Comparison of ENCODE assay signal across 8 cellular contexts in genomic region chr18:21739604-21740473, GRCh38. TPM values are rescaled to one million over a fixed set of nuclear protein-coding genes. Genes with fewer than 3 reads are reported as not detected.
DNase-seq lines count a peak whose midpoint lies in the region; ATAC-seq and TF ChIP-seq lines count a peak whose summit lies in the region.

No MANE protein-coding gene starts in this region.

- H3K4me1 ChIP-seq in prostate gland (replicated peaks), result no peaks in the 10 kb centered on the region

- H3K36me3 Mint-ChIP-seq in activated CD8-positive, alpha-beta memory T cell treated with anti-CD3 and anti-CD28 coated beads, Interleukin-2, amount 10 ng/mL, durations not matched to agents 7 days and 5 days, result peaks cover 28% of the 10 kb centered on the region

- TF ChIP-seq POLR2A in prostate gland (IDR thresholded peaks at IDR 0.05), result no peak

- CTCF ChIA-PET in activated CD8-positive, alpha-beta memory T cell treated with anti-CD3 and anti-CD28 coated beads, Interleukin-2, amount 10 ng/mL, durations not matched to agents 7 days and 5 days (lab: Charles Lee), result interaction anchor here (0.5 to 2.7 kb wide), 4 partner anchors 35 to 1646 kb away, joined by 3 to 15 read pairs (median 4); partner anchors contain the start of genes ABHD3, ESCO1 and SNRPD1

- WGBS in prostate gland, result 40% methylated on average over 19 of the region's 19 CpGs

- peaks cover 9% of the 10 kb centered on the region for H3K9me3 Mint-ChIP-seq in activated CD8-positive, alpha-beta memory T cell treated with anti-CD3 and anti-CD28 coated beads, Interleukin-2, amount 10 ng/mL, durations not matched to agents 7 days and 5 days (ENCODE audit: low read depth)

- ATAC-seq in activated CD8-positive, alpha-beta memory T cell treated with anti-CD3 and anti-CD28 coated beads, Interleukin-2, amount 10 ng/mL, durations not matched to agents 7 days and 5 days, result peak; percentile 1
- ATAC-seq in HG03060 (IDR thresholded peaks at IDR 0.05; ENCODE audit: low read depth, unreplicated experiment) (peak; percentile 19), SK-N-SH treated with all-trans-retinoic acid at 6 μM for 48 hours (peak; percentile 34)

- no peaks in the 10 kb centered on the region for H3K27me3 Mint-ChIP-seq in activated CD8-positive, alpha-beta memory T cell treated with anti-CD3 and anti-CD28 coated beads, Interleukin-2, amount 10 ng/mL, durations not matched to agents 7 days and 5 days

- H3K27ac Mint-ChIP-seq in activated CD8-positive, alpha-beta memory T cell treated with anti-CD3 and anti-CD28 coated beads, Interleukin-2, amount 10 ng/mL, durations not matched to agents 7 days and 5 days, result peak overlapping the region; percentile 95

- peak overlapping the region; percentile 41 for H3K4me3 ChIP-seq in fibroblast of mammary gland (ENCODE audit: control insufficient read depth, low read depth, low read length)
- H3K4me3 ChIP-seq in prostate gland, result peak overlapping the region; percentile 89 to 98

- H3K4me3 Mint-ChIP-seq in activated CD8-positive, alpha-beta memory T cell treated with anti-CD3 and anti-CD28 coated beads, Interleukin-2, amount 10 ng/mL, durations not matched to agents 7 days and 5 days, result peak overlapping the region; percentile 97

- H3K9me3 ChIP-seq in prostate gland, result no peaks in the 10 kb centered on the region

- TF ChIP-seq CTCF in fibroblast of mammary gland (conservative IDR thresholded peaks at IDR 0.05; ENCODE audit: control insufficient read depth, insufficient read depth, low read depth, low read length), result no peak
- no peak for TF ChIP-seq CTCF in prostate gland (IDR thresholded peaks at IDR 0.05)

- H3K27me3 ChIP-seq in prostate gland (replicated peaks; ENCODE audit: insufficient read depth), result no peaks in the 10 kb centered on the region

- H3K27ac ChIP-seq in prostate gland, result peak overlapping the region; percentile 98 to 99

- H3K36me3 ChIP-seq in prostate gland, result no peaks in the 10 kb centered on the region

- H3K4me1 Mint-ChIP-seq in activated CD8-positive, alpha-beta memory T cell treated with anti-CD3 and anti-CD28 coated beads, Interleukin-2, amount 10 ng/mL, durations not matched to agents 7 days and 5 days, result peaks cover 38% of the 10 kb centered on the region

- DNase-seq in activated CD8-positive, alpha-beta memory T cell treated with anti-CD3 and anti-CD28 coated beads, Interleukin-2, amount 10 ng/mL, durations not matched to agents 7 days and 5 days, result no peak
- no peak for DNase-seq in activated CD8-positive, alpha-beta memory T cell treated with anti-CD3 and anti-CD28 coated beads, Interleukin-2, amount 50 U/mL, for 48 hours
- DNase-seq in fibroblast of mammary gland (ENCODE audit: low read depth) (peak; percentile 10), prostate gland (ENCODE audit: low spot score) (no peak), H4 (ENCODE audit: low spot score) (no peak)
- no peak for DNase-seq in effector CD8-positive, alpha-beta T cell (lab: John Stamatoyannopoulos, UW)

- intact Hi-C loops in prostate gland (cut with DNase I), result loop anchor here (2.0 to 5.0 kb wide), 4 partner anchors 38 to 139 kb away; partner anchors contain the start of genes ABHD3 and ESCO1

TF ChIP-seq in SK-N-SH treated with all-trans-retinoic acid at 6 μM for 48 hours, 23 proteins besides CTCF, POLR2A, EP300 and RAD21:
- TF ChIP-seq GLIS3 (CRISPR knock-in tag; IDR thresholded peaks at IDR 0.05) (no peak), ZNF8 (CRISPR knock-in tag; IDR thresholded peaks at IDR 0.05) (no peak), CREB5 (CRISPR knock-in tag; IDR thresholded peaks at IDR 0.05; ENCODE audit: low read depth) (no peak), ZFP30 (CRISPR knock-in tag; IDR thresholded peaks at IDR 0.05) (no peak), ARNTL (CRISPR knock-in tag; IDR thresholded peaks at IDR 0.05; ENCODE audit: borderline replicate concordance, low read depth) (no peak), CSDC2 (CRISPR knock-in tag; IDR thresholded peaks at IDR 0.05) (no peak), TOX (CRISPR knock-in tag; IDR thresholded peaks at IDR 0.05; ENCODE audit: borderline replicate concordance) (no peak), PPARA (CRISPR knock-in tag; IDR thresholded peaks at IDR 0.05; ENCODE audit: borderline replicate concordance) (no peak), ZFP3 (CRISPR knock-in tag; IDR thresholded peaks at IDR 0.05) (no peak), SNAI2 (CRISPR knock-in tag; IDR thresholded peaks at IDR 0.05) (no peak), TSHZ2 (CRISPR knock-in tag; IDR thresholded peaks at IDR 0.05) (no peak), ISL1 (CRISPR knock-in tag; IDR thresholded peaks at IDR 0.05) (no peak), RARB (CRISPR knock-in tag; IDR thresholded peaks at IDR 0.05) (no peak)

RNA-seq across cellular contexts. Expression of gene MIB1, which starts 0.8 kb away (rescaled TPM):
- total RNA-seq in activated CD8-positive, alpha-beta memory T cell treated with anti-CD3 and anti-CD28 coated beads, Interleukin-2, amount 10 ng/mL, durations not matched to agents 7 days and 5 days, result 10 to 100 TPM; 40.5 to 54.8 TPM
- 10 to 100 TPM; 30.0 to 34.7 TPM for total RNA-seq in prostate gland
- 27.1 and 35.8 TPM in 2 replicates for total RNA-seq in H4 (2014; rRNA removed; shearing (Covaris generic))

RNA-seq across cellular contexts. Expression of gene ABHD3, which starts 35.3 kb away (rescaled TPM):
- 10 to 100 TPM; 47.9 to 62.6 TPM for total RNA-seq in activated CD8-positive, alpha-beta memory T cell treated with anti-CD3 and anti-CD28 coated beads, Interleukin-2, amount 10 ng/mL, durations not matched to agents 7 days and 5 days
- 10 to 100 TPM in 1 of 2 donors, 1 to 10 TPM in 1; 9.6 to 18.5 TPM for total RNA-seq in prostate gland
- 12.9 and 16.2 TPM in 2 replicates for total RNA-seq in H4 (2014; rRNA removed; shearing (Covaris generic))
